Comparison of ENCODE assay signal across 9 cellular contexts in genomic region chr14:51860836-51861583, GRCh38. TPM values are rescaled to one million over a fixed set of nuclear protein-coding genes. Genes with fewer than 3 reads are reported as not detected.
DNase-seq lines count a peak whose midpoint lies in the region; ATAC-seq and TF ChIP-seq lines count a peak whose summit lies in the region.
"Had no signal": no experiment of that assay in that cellular context is flagged by ENCODE, and none has a peak within 500 bp of the region (broad histone marks: within the 10 kb centered on the region; RNA-seq: fewer than 3 reads in every experiment).

No MANE protein-coding gene starts in this region.

- intact Hi-C loops in heart right ventricle (cut with DNase I): loop anchor here in 8 of 10 donors (5.0 to 10.0 kb wide), 2 partner anchors 114 to 116 kb away; no protein-coding TSS in a partner anchor

- WGBS in heart right ventricle, 2 donors: 11 to 12% methylated on average over 13 of the region's 13 CpGs

- H4K20me1 ChIP-seq in DND-41 (ENCODE audit: insufficient read depth, low read length): peaks cover 3% of the 10 kb centered on the region; the same call in 1 of the 2 replicates

- no peaks in the 10 kb centered on the region for H3K36me3 Mint-ChIP-seq in WTC11

- H3K36me3 ChIP-seq in DND-41 (ENCODE audit: insufficient read depth, low read length) (no peaks in the 10 kb centered on the region), heart right ventricle (no peaks in the 10 kb centered on the region)

- no peaks in the 10 kb centered on the region for H3K9me3 ChIP-seq in DND-41 (ENCODE audit: insufficient read depth, low read length, severe bottlenecking)
- no peaks in the 10 kb centered on the region for H3K9me3 ChIP-seq in heart right ventricle

- H3K27ac ChIP-seq in DND-41 (ENCODE audit: low read length) (peak overlapping the region; percentile 93), heart right ventricle (peak overlapping the region in 9 of 10 donors; percentile 24 to 92 (median 52)), skin epidermis (peak overlapping the region; percentile 5 to 91 (median 74))

- POLR2A ChIA-PET in WTC11 (lab: Charles Lee): no interaction called here

- H3K4me1 ChIP-seq in DND-41 (ENCODE audit: insufficient read depth, low read length) (peaks cover 46% of the 10 kb centered on the region), heart right ventricle (peaks cover 0 to 89% (median 7%) of the 10 kb centered on the region in 9 donors)

- CTCF ChIA-PET in WTC11 (lab: Charles Lee): interaction anchor here (0.6 to 1.7 kb wide), 6 partner anchors 11 to 118 kb away, joined by 3 to 5 read pairs (median 4); no protein-coding TSS in a partner anchor

- no peak for TF ChIP-seq CTCF in DND-41 (IDR thresholded peaks at IDR 0.05; ENCODE audit: borderline replicate concordance, extremely low read depth, low read length, poor library complexity, severe bottlenecking)
- TF ChIP-seq CTCF in HFF-Myc (IDR thresholded peaks at IDR 0.05; ENCODE audit: low read depth, low read length, missing control alignments): no peak
- TF ChIP-seq CTCF in WTC11 (IDR thresholded peaks at IDR 0.05): no peak
- TF ChIP-seq CTCF in heart right ventricle (IDR thresholded peaks at IDR 0.05): no peak

- no peak overlapping the region for H3K27ac Mint-ChIP-seq in WTC11

- H3K79me2 ChIP-seq in DND-41 (ENCODE audit: insufficient read depth, low read length): peaks cover 55% of the 10 kb centered on the region

- H3K27me3 ChIP-seq in DND-41 (ENCODE audit: insufficient read depth, low read length, poor library complexity): no peaks in the 10 kb centered on the region
- H3K27me3 ChIP-seq in heart right ventricle: peaks cover 0 to 9% (median 0%) of the 10 kb centered on the region in 7 donors

- peaks cover 53% of the 10 kb centered on the region for H3K4me1 Mint-ChIP-seq in WTC11

- peak overlapping the region; percentile 45 to 72 for H3K4me3 ChIP-seq in DND-41 (ENCODE audit: low read depth in 1 of 2, low read length in 2 of 2)
- peak overlapping the region; percentile 63 for H3K4me3 ChIP-seq in HFF-Myc (replicated peaks; ENCODE audit: low read depth, low read length)
- peak overlapping the region; percentile 20 to 69 (median 54) for H3K4me3 ChIP-seq in heart right ventricle
- peak overlapping the region; percentile 31 to 51 (median 41) for H3K4me3 ChIP-seq in skin epidermis

- H3K4me3 Mint-ChIP-seq in WTC11: peak overlapping the region; percentile 72

- peak overlapping the region; percentile 84 for H3K4me2 ChIP-seq in DND-41 (ENCODE audit: insufficient read depth, low read length)

- peak overlapping the region; percentile 65 for H2AFZ ChIP-seq in DND-41 (ENCODE audit: low read depth, low read length)

- peak overlapping the region; percentile 75 for H3K9ac ChIP-seq in DND-41 (ENCODE audit: low read depth, low read length)

- peaks cover 34% of the 10 kb centered on the region for H3K27me3 Mint-ChIP-seq in WTC11 (ENCODE audit: low read depth)

- peak; percentile 26 for DNase-seq in DND-41
- no peak for DNase-seq in HFF-Myc (ENCODE audit: extremely low read depth, low read depth)
- no peak for DNase-seq in WTC11 (ENCODE audit: low spot score)
- DNase-seq in heart right ventricle: no peak
- no peak for DNase-seq in NCI-H2107 (lab: John Stamatoyannopoulos, UW)
- DNase-seq in middle frontal gyrus (ENCODE audit: extremely low spot score, low spot score): no peak
- no peak for DNase-seq in NCI-H446 (lab: John Stamatoyannopoulos, UW)

- H3K9me3 Mint-ChIP-seq in WTC11: peaks cover 4% of the 10 kb centered on the region; the same call in 1 of the 2 replicates

- ATAC-seq in DND-41 (ENCODE audit: insufficient read depth, low read depth): no peak
- peak; percentile 34 for ATAC-seq in WTC11
- ATAC-seq in heart right ventricle: peak in 6 of 8 donors; percentile 19 to 48 (median 42)

TF ChIP-seq in WTC11, 78 proteins besides CTCF, POLR2A, EP300 and RAD21:
- TF ChIP-seq SP1 (CRISPR knock-in tag; conservative IDR thresholded peaks at IDR 0.05) (peak; percentile 14; the same call in 1 of the 2 replicates), ZBTB21 (CRISPR knock-in tag; IDR thresholded peaks at IDR 0.05; ENCODE audit: borderline replicate concordance) (no peak), HMGA2 (CRISPR knock-in tag; IDR thresholded peaks at IDR 0.05) (no peak)

RNA-seq across cellular contexts. Expression of gene GNG2, which starts 0.6 kb away (rescaled TPM):
- total RNA-seq in WTC11 (2021) (10.4 to 11.4 TPM (median 10.7 TPM) in 3 replicates), heart right ventricle (10 to 100 TPM in 2 of 10 donors, 1 to 10 TPM in 8; 3.6 to 20.6 (median 8.0) TPM)
- 1 to 10 TPM; 3.6 to 5.6 TPM for polyA plus RNA-seq in heart right ventricle
- total RNA-seq: NCI-H460 had no signal
